1 cellular context compared by ENCODE assay signal in the genomic region with DNA sequence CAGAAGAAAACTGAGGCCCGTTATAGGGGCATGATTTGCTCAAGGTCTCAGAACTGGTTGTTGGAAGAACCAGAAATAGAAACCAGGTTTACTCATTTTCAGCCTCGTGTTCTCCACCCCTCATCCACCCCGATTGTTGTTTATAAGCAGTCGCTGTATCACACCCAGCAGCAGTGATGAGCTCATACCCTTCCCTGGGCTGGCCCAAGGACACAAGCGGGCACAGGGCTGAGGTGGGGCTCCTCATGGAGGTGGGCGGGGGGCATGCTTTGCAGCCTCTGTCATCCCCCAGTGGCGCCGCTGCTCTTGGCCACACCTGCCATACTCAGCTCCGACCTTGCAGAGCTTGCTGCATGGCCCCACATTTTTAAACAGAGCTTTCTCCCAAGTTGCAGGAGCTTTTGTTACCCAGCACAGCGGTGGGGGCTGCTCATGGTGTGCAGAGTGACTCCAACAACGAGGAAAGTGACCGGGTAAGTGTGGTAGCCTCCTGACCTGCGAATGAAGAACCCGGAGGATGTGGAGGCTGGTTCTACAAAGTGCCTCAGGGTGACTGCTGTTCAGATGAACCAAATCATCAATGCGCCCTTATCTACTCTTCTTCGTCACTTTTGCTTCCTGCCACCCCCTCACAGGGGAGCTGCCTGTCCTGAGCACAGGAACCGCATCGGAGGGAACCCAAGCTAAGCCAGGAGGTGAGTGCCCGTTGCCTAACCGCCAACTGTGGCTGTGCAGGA.
TF ChIP-seq lines count a peak whose summit lies in the region.

No MANE protein-coding gene starts in this region.

TF ChIP-seq in GM23338, 12 proteins besides CTCF, POLR2A, EP300 and RAD21 (continued from another document):
- TF ChIP-seq, protein P1, sequence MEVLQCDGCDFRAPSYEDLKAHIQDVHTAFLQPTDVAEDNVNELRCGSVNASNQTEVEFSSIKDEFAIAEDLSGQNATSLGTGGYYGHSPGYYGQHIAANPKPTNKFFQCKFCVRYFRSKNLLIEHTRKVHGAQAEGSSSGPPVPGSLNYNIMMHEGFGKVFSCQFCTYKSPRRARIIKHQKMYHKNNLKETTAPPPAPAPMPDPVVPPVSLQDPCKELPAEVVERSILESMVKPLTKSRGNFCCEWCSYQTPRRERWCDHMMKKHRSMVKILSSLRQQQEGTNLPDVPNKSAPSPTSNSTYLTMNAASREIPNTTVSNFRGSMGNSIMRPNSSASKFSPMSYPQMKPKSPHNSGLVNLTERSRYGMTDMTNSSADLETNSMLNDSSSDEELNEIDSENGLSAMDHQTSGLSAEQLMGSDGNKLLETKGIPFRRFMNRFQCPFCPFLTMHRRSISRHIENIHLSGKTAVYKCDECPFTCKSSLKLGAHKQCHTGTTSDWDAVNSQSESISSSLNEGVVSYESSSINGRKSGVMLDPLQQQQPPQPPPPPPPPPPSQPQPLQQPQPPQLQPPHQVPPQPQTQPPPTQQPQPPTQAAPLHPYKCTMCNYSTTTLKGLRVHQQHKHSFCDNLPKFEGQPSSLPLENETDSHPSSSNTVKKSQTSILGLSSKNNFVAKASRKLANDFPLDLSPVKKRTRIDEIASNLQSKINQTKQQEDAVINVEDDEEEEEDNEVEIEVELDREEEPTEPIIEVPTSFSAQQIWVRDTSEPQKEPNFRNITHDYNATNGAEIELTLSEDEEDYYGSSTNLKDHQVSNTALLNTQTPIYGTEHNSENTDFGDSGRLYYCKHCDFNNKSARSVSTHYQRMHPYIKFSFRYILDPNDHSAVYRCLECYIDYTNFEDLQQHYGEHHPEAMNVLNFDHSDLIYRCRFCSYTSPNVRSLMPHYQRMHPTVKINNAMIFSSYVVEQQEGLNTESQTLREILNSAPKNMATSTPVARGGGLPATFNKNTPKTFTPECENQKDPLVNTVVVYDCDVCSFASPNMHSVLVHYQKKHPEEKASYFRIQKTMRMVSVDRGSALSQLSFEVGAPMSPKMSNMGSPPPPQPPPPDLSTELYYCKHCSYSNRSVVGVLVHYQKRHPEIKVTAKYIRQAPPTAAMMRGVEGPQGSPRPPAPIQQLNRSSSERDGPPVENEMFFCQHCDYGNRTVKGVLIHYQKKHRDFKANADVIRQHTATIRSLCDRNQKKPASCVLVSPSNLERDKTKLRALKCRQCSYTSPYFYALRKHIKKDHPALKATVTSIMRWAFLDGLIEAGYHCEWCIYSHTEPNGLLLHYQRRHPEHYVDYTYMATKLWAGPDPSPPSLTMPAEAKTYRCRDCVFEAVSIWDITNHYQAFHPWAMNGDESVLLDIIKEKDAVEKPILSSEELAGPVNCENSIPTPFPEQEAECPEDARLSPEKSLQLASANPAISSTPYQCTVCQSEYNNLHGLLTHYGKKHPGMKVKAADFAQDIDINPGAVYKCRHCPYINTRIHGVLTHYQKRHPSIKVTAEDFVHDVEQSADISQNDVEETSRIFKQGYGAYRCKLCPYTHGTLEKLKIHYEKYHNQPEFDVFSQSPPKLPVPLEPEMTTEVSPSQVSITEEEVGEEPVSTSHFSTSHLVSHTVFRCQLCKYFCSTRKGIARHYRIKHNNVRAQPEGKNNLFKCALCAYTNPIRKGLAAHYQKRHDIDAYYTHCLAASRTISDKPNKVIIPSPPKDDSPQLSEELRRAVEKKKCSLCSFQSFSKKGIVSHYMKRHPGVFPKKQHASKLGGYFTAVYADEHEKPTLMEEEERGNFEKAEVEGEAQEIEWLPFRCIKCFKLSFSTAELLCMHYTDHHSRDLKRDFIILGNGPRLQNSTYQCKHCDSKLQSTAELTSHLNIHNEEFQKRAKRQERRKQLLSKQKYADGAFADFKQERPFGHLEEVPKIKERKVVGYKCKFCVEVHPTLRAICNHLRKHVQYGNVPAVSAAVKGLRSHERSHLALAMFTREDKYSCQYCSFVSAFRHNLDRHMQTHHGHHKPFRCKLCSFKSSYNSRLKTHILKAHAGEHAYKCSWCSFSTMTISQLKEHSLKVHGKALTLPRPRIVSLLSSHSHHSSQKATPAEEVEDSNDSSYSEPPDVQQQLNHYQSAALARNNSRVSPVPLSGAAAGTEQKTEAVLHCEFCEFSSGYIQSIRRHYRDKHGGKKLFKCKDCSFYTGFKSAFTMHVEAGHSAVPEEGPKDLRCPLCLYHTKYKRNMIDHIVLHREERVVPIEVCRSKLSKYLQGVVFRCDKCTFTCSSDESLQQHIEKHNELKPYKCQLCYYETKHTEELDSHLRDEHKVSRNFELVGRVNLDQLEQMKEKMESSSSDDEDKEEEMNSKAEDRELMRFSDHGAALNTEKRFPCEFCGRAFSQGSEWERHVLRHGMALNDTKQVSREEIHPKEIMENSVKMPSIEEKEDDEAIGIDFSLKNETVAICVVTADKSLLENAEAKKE (CRISPR knock-in tag; IDR thresholded peaks at IDR 0.05): no peak
- TF ChIP-seq JUNB (IDR thresholded peaks at IDR 0.05; ENCODE audit: unreplicated experiment) (no peak), CREB1 (CRISPR knock-in tag; IDR thresholded peaks at IDR 0.05; ENCODE audit: low read depth) (no peak), NANOG (IDR thresholded peaks at IDR 0.05; ENCODE audit: borderline replicate concordance) (no peak), ZNF331 (CRISPR knock-in tag; IDR thresholded peaks at IDR 0.05; ENCODE audit: low read depth) (no peak), STAT1 (IDR thresholded peaks at IDR 0.05; ENCODE audit: unreplicated experiment) (no peak), POLR2AphosphoS5 (IDR thresholded peaks at IDR 0.05; ENCODE audit: low read depth) (no peak), ZNF114 (CRISPR knock-in tag; IDR thresholded peaks at IDR 0.05) (no peak)
